14 cellular contexts compared by ENCODE assay signal in the genomic region with DNA sequence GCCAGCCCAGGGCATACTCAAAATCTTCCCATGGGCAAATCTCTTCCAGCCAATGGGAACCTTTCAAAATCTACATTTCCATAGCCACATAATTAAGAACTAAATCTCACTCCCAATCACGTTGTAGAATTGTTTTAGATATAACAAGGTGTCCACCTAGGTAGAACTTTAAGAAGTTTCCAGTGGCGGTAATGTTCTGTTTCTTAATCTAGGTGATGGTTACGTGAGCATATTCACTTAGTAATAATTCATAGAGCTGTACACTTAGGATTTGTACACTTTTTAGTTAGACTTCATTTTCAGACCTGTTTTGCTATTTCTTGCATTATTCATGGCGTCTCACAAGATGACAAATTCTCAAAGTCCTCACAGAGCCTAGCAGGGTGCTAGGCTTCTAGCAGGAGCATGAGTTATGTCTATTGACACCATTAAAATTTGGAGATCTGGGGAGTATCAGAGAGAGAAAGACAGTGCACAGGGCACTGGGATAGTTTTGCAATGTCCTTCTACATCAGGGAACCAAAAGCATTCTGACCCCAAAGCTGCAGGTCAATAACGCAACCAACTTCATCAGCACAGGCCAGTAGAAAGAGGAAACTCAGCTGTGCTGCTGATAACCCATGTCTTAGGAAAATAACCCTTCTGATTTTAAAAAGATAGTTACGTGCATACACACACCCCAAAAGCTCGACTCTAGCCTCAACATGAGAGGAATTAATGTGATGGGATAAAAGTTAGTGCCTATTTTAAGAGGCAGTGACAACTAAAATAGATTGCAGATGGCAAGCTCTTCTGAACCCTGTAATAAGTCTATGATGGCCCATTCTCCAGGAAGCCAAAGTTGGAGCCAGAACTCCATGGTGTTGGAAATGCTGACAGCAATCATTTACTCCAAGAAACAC.
DNase-seq lines count a peak whose midpoint lies in the region; ATAC-seq and TF ChIP-seq lines count a peak whose summit lies in the region.
"Had no signal": no experiment of that assay in that cellular context is flagged by ENCODE, and none has a peak within 500 bp of the region (broad histone marks: within the 10 kb centered on the region; RNA-seq: fewer than 3 reads in every experiment).

No MANE protein-coding gene starts in this region.

- CTCF ChIA-PET in PC-9 (lab: Charles Lee), result no interaction called here

- H2AFZ ChIP-seq in PC-9, result no peak overlapping the region

- H3K27ac ChIP-seq in aorta (ENCODE audit: low read depth in 1 of 2, low read length in 2 of 2), result no peak overlapping the region
- no peak overlapping the region for H3K27ac ChIP-seq in PC-9
- no peak overlapping the region for H3K27ac ChIP-seq in colonic mucosa
- H3K27ac ChIP-seq: cardiac muscle cell had no signal

- no peak overlapping the region for H3K4me3 ChIP-seq in aorta (ENCODE audit: low read length in 2 of 2)
- H3K4me3 ChIP-seq in PC-9, result no peak overlapping the region
- no peak overlapping the region for H3K4me3 ChIP-seq in colonic mucosa
- H3K4me3 ChIP-seq: cardiac muscle cell had no signal

- no peak overlapping the region for H3K4me2 ChIP-seq in PC-9

- ATAC-seq in activated T-cell treated with anti-CD3 and anti-CD28 coated beads, Interleukin-2, amount 50 U/mL, for 72 hours (replicated peaks in 1 of 2), result no peak
- peak; percentile 70 for ATAC-seq in aorta (ENCODE audit: low FRiP score)
- no peak for ATAC-seq in HG03460 (IDR thresholded peaks at IDR 0.05; ENCODE audit: unreplicated experiment)
- ATAC-seq: left colon had no signal

- H3K27me3 Mint-ChIP-seq in activated T-cell treated with anti-CD3 and anti-CD28 coated beads, Interleukin-2, amount 50 U/mL, for 72 hours (ENCODE audit: low read depth), result no peaks in the 10 kb centered on the region
- no peaks in the 10 kb centered on the region for H3K27me3 Mint-ChIP-seq in activated T-helper 2 cell treated with anti-CD3 and anti-CD28 coated beads, Interferon-gamma antibody, Interleukin-2, Interleukin-4, amounts not matched to agents 10 μg/mL and 5 μg/mL and 100 μg/mL, durations not matched to agents 14 hours and 24 hours and 36 hours (ENCODE audit: low read depth)

- TF ChIP-seq CTCF in PC-9 (conservative IDR thresholded peaks at IDR 0.05) (no peak), colonic mucosa (IDR thresholded peaks at IDR 0.05) (no peak)

- H3K4me1 Mint-ChIP-seq in activated T-cell treated with anti-CD3 and anti-CD28 coated beads, Interleukin-2, amount 50 U/mL, for 72 hours (ENCODE audit: low read depth), result peaks cover 89% of the 10 kb centered on the region
- H3K4me1 Mint-ChIP-seq in activated T-helper 2 cell treated with anti-CD3 and anti-CD28 coated beads, Interferon-gamma antibody, Interleukin-2, Interleukin-4, amounts not matched to agents 10 μg/mL and 5 μg/mL and 100 μg/mL, durations not matched to agents 14 hours and 24 hours and 36 hours (ENCODE audit: low read depth), result peaks cover 57% of the 10 kb centered on the region

- peaks cover 0 to 3% of the 10 kb centered on the region in 2 donors for H3K9me3 Mint-ChIP-seq in activated T-cell treated with anti-CD3 and anti-CD28 coated beads, Interleukin-2, amount 50 U/mL, for 72 hours
- H3K9me3 Mint-ChIP-seq in activated T-helper 2 cell treated with anti-CD3 and anti-CD28 coated beads, Interferon-gamma antibody, Interleukin-2, Interleukin-4, amounts not matched to agents 10 μg/mL and 5 μg/mL and 100 μg/mL, durations not matched to agents 14 hours and 24 hours and 36 hours, result peaks cover 7% of the 10 kb centered on the region

- intact Hi-C loops in activated T-helper 2 cell treated with anti-CD3 and anti-CD28 coated beads, Interferon-gamma antibody, Interleukin-2, Interleukin-4, amounts not matched to agents 10 μg/mL and 5 μg/mL and 100 μg/mL, durations not matched to agents 14 hours and 24 hours and 36 hours (cut with micrococcal nuclease), result no loop called here
- intact Hi-C loops in aorta (cut with DNase I), result no loop called here
- intact Hi-C loops in PC-9 (cut with micrococcal nuclease; ENCODE audit: unreplicated experiment), result no loop called here
- intact Hi-C loops in colonic mucosa (cut with DNase I), result no loop called here

- H3F3A ChIP-seq in PC-9 (ENCODE audit: insufficient read depth, low read depth), result peaks cover 25% of the 10 kb centered on the region

- no TSS peak for BruUV-seq in PC-9 (replicated peaks; lab: Mats Ljungman, UMichigan)

- H3K4me1 ChIP-seq in aorta (ENCODE audit: control insufficient read depth in 1 of 2, insufficient read depth in 2 of 2, low read length in 2 of 2) (no peaks in the 10 kb centered on the region), PC-9 (replicated peaks; ENCODE audit: insufficient read depth) (peaks cover 28% of the 10 kb centered on the region), colonic mucosa (no peaks in the 10 kb centered on the region)
- H3K4me1 ChIP-seq: BE2C had no signal

- H3K36me3 ChIP-seq in aorta (ENCODE audit: control insufficient read depth in 1 of 2, insufficient read depth in 2 of 2, low read length in 1 of 2), result no peaks in the 10 kb centered on the region
- H3K36me3 ChIP-seq in PC-9 (ENCODE audit: low read depth), result no peaks in the 10 kb centered on the region
- H3K36me3 ChIP-seq in colonic mucosa, result no peaks in the 10 kb centered on the region
- H3K36me3 ChIP-seq: BE2C, cardiac muscle cell had no signal

- H3K4me3 Mint-ChIP-seq in activated T-cell treated with anti-CD3 and anti-CD28 coated beads, Interleukin-2, amount 50 U/mL, for 72 hours, result peak overlapping the region; percentile 67 to 74
- no peak overlapping the region for H3K4me3 Mint-ChIP-seq in activated T-helper 2 cell treated with anti-CD3 and anti-CD28 coated beads, Interferon-gamma antibody, Interleukin-2, Interleukin-4, amounts not matched to agents 10 μg/mL and 5 μg/mL and 100 μg/mL, durations not matched to agents 14 hours and 24 hours and 36 hours (ENCODE audit: low read depth)

- no peaks in the 10 kb centered on the region for H4K20me1 ChIP-seq in PC-9 (ENCODE audit: insufficient read depth)

- H3K79me2 ChIP-seq in PC-9 (ENCODE audit: low read depth), result no peaks in the 10 kb centered on the region

- 82 to 84% methylated on average over 7 of the region's 7 CpGs for WGBS in aorta, 2 donors

- H3K36me3 Mint-ChIP-seq in activated T-cell treated with anti-CD3 and anti-CD28 coated beads, Interleukin-2, amount 50 U/mL, for 72 hours (ENCODE audit: insufficient read depth in 2 of 2), result peaks cover 9 to 13% of the 10 kb centered on the region in 2 donors
- H3K36me3 Mint-ChIP-seq in activated T-helper 2 cell treated with anti-CD3 and anti-CD28 coated beads, Interferon-gamma antibody, Interleukin-2, Interleukin-4, amounts not matched to agents 10 μg/mL and 5 μg/mL and 100 μg/mL, durations not matched to agents 14 hours and 24 hours and 36 hours (ENCODE audit: low read depth), result peaks cover 27% of the 10 kb centered on the region

- H3K27ac Mint-ChIP-seq in activated T-cell treated with anti-CD3 and anti-CD28 coated beads, Interleukin-2, amount 50 U/mL, for 72 hours, result peak overlapping the region; percentile 85
- H3K27ac Mint-ChIP-seq in activated T-helper 2 cell treated with anti-CD3 and anti-CD28 coated beads, Interferon-gamma antibody, Interleukin-2, Interleukin-4, amounts not matched to agents 10 μg/mL and 5 μg/mL and 100 μg/mL, durations not matched to agents 14 hours and 24 hours and 36 hours, result peak overlapping the region; percentile 48

- no peaks in the 10 kb centered on the region for H3K27me3 ChIP-seq in aorta (ENCODE audit: control insufficient read depth in 1 of 2, insufficient read depth in 2 of 2, low read length in 1 of 2)
- H3K27me3 ChIP-seq in PC-9 (ENCODE audit: insufficient read depth, low read depth), result no peaks in the 10 kb centered on the region
- H3K27me3 ChIP-seq in colonic mucosa, result no peaks in the 10 kb centered on the region
- H3K27me3 ChIP-seq: BE2C, cardiac muscle cell had no signal

- H3K9me3 ChIP-seq in aorta (ENCODE audit: control insufficient read depth, low read length) (no peaks in the 10 kb centered on the region), PC-9 (ENCODE audit: insufficient read depth, low read depth) (peaks cover 4% of the 10 kb centered on the region), colonic mucosa (no peaks in the 10 kb centered on the region)
- H3K9me3 ChIP-seq: BE2C had no signal

- no peaks in the 10 kb centered on the region for H3K9me2 ChIP-seq in PC-9 (ENCODE audit: insufficient read depth)

- DNase-seq in activated T-cell treated with anti-CD3 and anti-CD28 coated beads, Interleukin-2, amount 50 U/mL, for 72 hours, result no peak
- no peak for DNase-seq in activated T-cell treated with anti-CD3 and anti-CD28 coated beads for 4 hours
- no peak for DNase-seq in activated T-helper 2 cell treated with anti-CD3 and anti-CD28 coated beads, Interferon-gamma antibody, Interleukin-2, Interleukin-4, amounts not matched to agents 10 μg/mL and 5 μg/mL and 100 μg/mL, durations not matched to agents 14 hours and 24 hours and 36 hours (ENCODE audit: low spot score)
- DNase-seq in medulla oblongata (ENCODE audit: extremely low spot score), result peak; percentile 57
- no peak for DNase-seq in aorta
- no peak for DNase-seq in PC-9
- no peak for DNase-seq in colonic mucosa
- DNase-seq: BE2C, GDM1, NCI-H446 treated with DMSO at 0.1 percent for 48 hours, retina had no signal

- no peak overlapping the region for H3K9ac ChIP-seq in colonic mucosa (ENCODE audit: low read depth in 2 of 2, low read length in 2 of 2)

- POLR2A ChIA-PET in PC-9 (lab: Charles Lee; ENCODE audit: unreplicated experiment), result interaction anchor here (0.6 kb wide), 1 partner anchor 477 kb away, joined by 8 read pairs; no protein-coding TSS in a partner anchor
